Comparison of ENCODE assay signal across 1 cellular context in the genomic region with DNA sequence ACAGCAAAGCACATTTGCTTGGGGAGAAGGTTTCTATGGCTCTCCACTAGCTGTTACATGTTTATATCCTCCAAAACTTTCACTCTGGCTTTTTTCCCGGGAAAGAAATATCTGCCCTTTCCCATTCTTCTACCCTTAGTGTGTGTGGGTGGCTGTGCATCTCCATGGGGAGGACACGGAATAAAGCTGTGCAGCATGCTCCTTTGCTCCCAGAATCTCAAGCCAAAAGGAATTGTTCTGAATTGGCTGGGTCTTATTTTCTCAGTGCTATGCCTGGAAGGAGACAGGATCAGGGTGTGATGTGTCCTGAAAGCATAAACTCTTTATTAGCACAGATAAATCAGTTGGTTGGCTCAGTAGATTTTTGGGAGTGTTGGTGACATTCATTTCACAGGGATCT.
TF ChIP-seq lines count a peak whose summit lies in the region.

No MANE protein-coding gene starts in this region.

TF ChIP-seq in WTC11, 78 proteins besides CTCF, POLR2A, EP300 and RAD21 (continued from another document):
- no peak for TF ChIP-seq CDX4 (CRISPR knock-in tag; IDR thresholded peaks at IDR 0.05; ENCODE audit: borderline replicate concordance)
